Comparison of ENCODE assay signal across 16 cellular contexts in genomic region chr14:62957562-62957961, GRCh38.
A peak's percentile ranks its signal among the peaks of the same experiment; 100 is the strongest.
DNase-seq lines count a peak whose midpoint lies in the region; TF ChIP-seq lines count a peak whose summit lies in the region.
"Had no signal": no experiment of that assay in that cellular context is flagged by ENCODE, and none has a peak within 500 bp of the region (broad histone marks: within the 10 kb centered on the region; RNA-seq: fewer than 3 reads in every experiment).

No MANE protein-coding gene starts in this region.

- H3K14ac ChIP-seq in H9 (ENCODE audit: insufficient read depth, low read length), result no peak overlapping the region

- POLR2A ChIA-PET in SK-N-SH (lab: Yijun Ruan, JAX), result no interaction called here

- H3K27me3 Mint-ChIP-seq in H9 (ENCODE audit: low read depth), result no peaks in the 10 kb centered on the region; the same call in 1 of the 2 replicates
- H3K27me3 Mint-ChIP-seq: activated naive CD4-positive, alpha-beta T cell treated with anti-CD3 and anti-CD28 coated beads, Interleukin-2, amount 10 ng/mL, durations not matched to agents 7 days and 5 days had no signal

- H2BK20ac ChIP-seq in H9 (ENCODE audit: low read depth, low read length, poor library complexity, severe bottlenecking), result no peak overlapping the region

- no peak overlapping the region for H3K27ac Mint-ChIP-seq in H9
- H3K27ac Mint-ChIP-seq: activated naive CD4-positive, alpha-beta T cell treated with anti-CD3 and anti-CD28 coated beads, Interleukin-2, amount 10 ng/mL, durations not matched to agents 7 days and 5 days had no signal

- H3K4me2 ChIP-seq in SK-N-SH (no peak overlapping the region), H9 (ENCODE audit: insufficient read depth, insufficient read length, low read length) (no peak overlapping the region)
- H3K4me2 ChIP-seq: A549 had no signal

- H3K56ac ChIP-seq in H9 (ENCODE audit: insufficient read length, low read depth, low read length), result no peak overlapping the region

- DNase-seq in A172 (ENCODE audit: low spot score), result peak; percentile 93
- DNase-seq in HCEC 1CT, result peak; percentile 97
- no peak for DNase-seq in SK-N-SH
- DNase-seq in fibroblast of pulmonary artery (ENCODE audit: low read depth), result peak; percentile 65
- no peak for DNase-seq in GM20000 (ENCODE audit: low spot score)
- DNase-seq in COLO668 (lab: John Stamatoyannopoulos, UW; ENCODE audit: unreplicated experiment), result no peak
- DNase-seq in NCI-H2029 (lab: John Stamatoyannopoulos, UW), result no peak
- no peak for DNase-seq in H9
- DNase-seq: activated naive CD4-positive, alpha-beta T cell treated with anti-CD3 and anti-CD28 coated beads, Interleukin-2, amount 10 ng/mL, durations not matched to agents 7 days and 5 days; DND-41; NCI-H1417; NCI-H526; SHP77 treated with DMSO at 0.1 percent for 48 hours had no signal

- H3K23me2 ChIP-seq in H9 (ENCODE audit: insufficient read length, low read depth, low read length, poor library complexity, severe bottlenecking), result no peaks in the 10 kb centered on the region

- TF ChIP-seq RAD21 in SK-N-SH (IDR thresholded peaks at IDR 0.05; ENCODE audit: low read length), result no peak

- H3K36me3 ChIP-seq in SK-N-SH (replicated peaks in 1 of 2; ENCODE audit: control insufficient read depth in 1 of 2, insufficient read depth in 2 of 2, low read length in 1 of 2), result no peaks in the 10 kb centered on the region
- H3K36me3 ChIP-seq: esophagus muscularis mucosa, prostate gland had no signal

- no peak overlapping the region for H4K91ac ChIP-seq in H9 (ENCODE audit: insufficient read length, low read depth, low read length)

- H3F3A ChIP-seq in SK-N-SH (replicated peaks; ENCODE audit: insufficient read depth), result peaks cover 19% of the 10 kb centered on the region

- H3K79me1 ChIP-seq in H9 (ENCODE audit: insufficient read depth, low read depth, low read length, poor library complexity, severe bottlenecking), result no peaks in the 10 kb centered on the region

- H4K5ac ChIP-seq in H9 (ENCODE audit: insufficient read length, low read depth, low read length), result no peak overlapping the region

- H3K9me2 ChIP-seq in SK-N-SH, result no peaks in the 10 kb centered on the region

- no peak overlapping the region for H2AFZ ChIP-seq in SK-N-SH (ENCODE audit: low read depth)
- no peak overlapping the region for H2AFZ ChIP-seq in H9 (ENCODE audit: low read length)

- H3K4me3 ChIP-seq in SK-N-SH (ENCODE audit: low read depth in 2 of 2, low read length in 1 of 2) (no peak overlapping the region), fibroblast of pulmonary artery (replicated peaks; ENCODE audit: low read depth, low read length) (no peak overlapping the region)
- H3K4me3 ChIP-seq: A549, esophagus muscularis mucosa, prostate gland had no signal

- H2BK12ac ChIP-seq in H9 (ENCODE audit: insufficient read length, low read depth, low read length), result no peak overlapping the region

- TF ChIP-seq EP300 in SK-N-SH (IDR thresholded peaks at IDR 0.05; ENCODE audit: borderline replicate concordance in 1 of 2, low read depth in 1 of 2, low read length in 1 of 2), result peak in 1 of 2 experiments; percentile 91; a peak in 2 of 4 replicates

- H4K8ac ChIP-seq in H9 (replicated peaks; ENCODE audit: insufficient read length, low read depth, low read length), result no peak overlapping the region

- no peak overlapping the region for H2BK15ac ChIP-seq in H9 (ENCODE audit: low read depth, low read length)

- H3K27me3 ChIP-seq in SK-N-SH (ENCODE audit: insufficient read depth) (no peaks in the 10 kb centered on the region), H9 (ENCODE audit: insufficient read depth, low read length) (no peaks in the 10 kb centered on the region)
- H3K27me3 ChIP-seq: esophagus muscularis mucosa had no signal

- H3K79me2 ChIP-seq in SK-N-SH (ENCODE audit: insufficient read depth), result no peaks in the 10 kb centered on the region
- no peaks in the 10 kb centered on the region for H3K79me2 ChIP-seq in H9 (ENCODE audit: insufficient read depth, low read length)

- H3K4me3 Mint-ChIP-seq in H9, result no peak overlapping the region
- H3K4me3 Mint-ChIP-seq: activated naive CD4-positive, alpha-beta T cell treated with anti-CD3 and anti-CD28 coated beads, Interleukin-2, amount 10 ng/mL, durations not matched to agents 7 days and 5 days had no signal

- peaks cover 8 to 10% of the 10 kb centered on the region in 2 experiments for H3K9me3 Mint-ChIP-seq in H9
- H3K9me3 Mint-ChIP-seq: activated naive CD4-positive, alpha-beta T cell treated with anti-CD3 and anti-CD28 coated beads, Interleukin-2, amount 10 ng/mL, durations not matched to agents 7 days and 5 days had no signal

- no peak overlapping the region for H3T11ph ChIP-seq in H9 (ENCODE audit: low read length)

- no peak overlapping the region for H2BK120ac ChIP-seq in H9 (ENCODE audit: low read depth, low read length, poor library complexity, severe bottlenecking)

- H3K4me1 Mint-ChIP-seq in H9, result no peaks in the 10 kb centered on the region
- H3K4me1 Mint-ChIP-seq: activated naive CD4-positive, alpha-beta T cell treated with anti-CD3 and anti-CD28 coated beads, Interleukin-2, amount 10 ng/mL, durations not matched to agents 7 days and 5 days had no signal

- CTCF ChIA-PET in SK-N-SH (lab: Yijun Ruan, JAX), result no interaction called here

- H2AK5ac ChIP-seq in H9 (ENCODE audit: insufficient read length, low read length), result no peak overlapping the region

- peaks cover 8 to 9% (median 9%) of the 10 kb centered on the region in 3 experiments for H3K36me3 Mint-ChIP-seq in H9 (ENCODE audit: insufficient read depth in 1 of 3, low read depth in 3 of 3)
- H3K36me3 Mint-ChIP-seq: activated naive CD4-positive, alpha-beta T cell treated with anti-CD3 and anti-CD28 coated beads, Interleukin-2, amount 10 ng/mL, durations not matched to agents 7 days and 5 days had no signal

- no peak overlapping the region for H3K23ac ChIP-seq in H9 (ENCODE audit: insufficient read length, low read depth, low read length)

- H3K27ac ChIP-seq in SK-N-SH (ENCODE audit: low read depth in 2 of 2, low read length in 1 of 2) (0 out of 4 replicates have a peak overlapping the region, but pooled peaks of 1 of the 2 experiments have one; percentile 39), H9 (ENCODE audit: insufficient read length, low read depth, low read length) (no peak overlapping the region)
- H3K27ac ChIP-seq: A549, esophagus muscularis mucosa, prostate gland had no signal

- no peak for TF ChIP-seq CTCF in SK-N-SH (IDR thresholded peaks at IDR 0.05)
- no peak for TF ChIP-seq CTCF in fibroblast of pulmonary artery (IDR thresholded peaks at IDR 0.05; ENCODE audit: low read length, missing control alignments)
- TF ChIP-seq CTCF in GM20000 (IDR thresholded peaks at IDR 0.05; ENCODE audit: extremely low read depth, missing control alignments), result no peak
- no peak for TF ChIP-seq CTCF in H9 (conservative IDR thresholded peaks at IDR 0.05)

- H3K4me1 ChIP-seq in SK-N-SH (ENCODE audit: control insufficient read depth in 1 of 2, insufficient read depth in 2 of 2, low read depth in 1 of 2, low read length in 1 of 2), result peaks cover 0 to 16% of the 10 kb centered on the region in 2 experiments; a peak in 1 of 4 replicates
- no peaks in the 10 kb centered on the region for H3K4me1 ChIP-seq in H9 (ENCODE audit: insufficient read depth, low read length)
- H3K4me1 ChIP-seq: A549, prostate gland had no signal

- WGBS in SK-N-SH (ENCODE audit: low lambda C conversion rate), result 21% methylated on average over 1 of the region's 1 CpG
- WGBS in H9 (ENCODE audit: extremely low coverage, insufficient read length, low lambda C conversion rate), result no CpG with 5 or more reads among the region's 1 CpG

- H3K9ac ChIP-seq in SK-N-SH (no peak overlapping the region), H9 (ENCODE audit: extremely low read depth, insufficient read length, low read length) (no peak overlapping the region)

- H3K18ac ChIP-seq in H9 (ENCODE audit: insufficient read length, low read depth, low read length), result no peak overlapping the region

- no peaks in the 10 kb centered on the region for H3K9me3 ChIP-seq in SK-N-SH
- peaks cover 7% of the 10 kb centered on the region for H3K9me3 ChIP-seq in H9 (ENCODE audit: control insufficient read depth, low read depth, low read length)
- H3K9me3 ChIP-seq: A549, esophagus muscularis mucosa, prostate gland had no signal

- no peak overlapping the region for H3K4ac ChIP-seq in H9 (ENCODE audit: low read depth, low read length)

- no peak overlapping the region for H2BK5ac ChIP-seq in H9 (ENCODE audit: insufficient read length, low read length)

- H4K20me1 ChIP-seq in SK-N-SH (ENCODE audit: insufficient read depth) (no peaks in the 10 kb centered on the region), H9 (ENCODE audit: control insufficient read depth, insufficient read depth, insufficient read length) (no peaks in the 10 kb centered on the region)

TF ChIP-seq in SK-N-SH, 30 proteins besides CTCF, POLR2A, EP300 and RAD21 (continues in another document):
- TF ChIP-seq POLR2AphosphoS5 (IDR thresholded peaks at IDR 0.05; ENCODE audit: low read depth, low read length) (peak; percentile 53; the same call in 1 of the 2 replicates), ELF1 (IDR thresholded peaks at IDR 0.05) (no peak), USF2 (IDR thresholded peaks at IDR 0.05; ENCODE audit: borderline replicate concordance, low read depth, low read length) (no peak), TEAD4 (IDR thresholded peaks at IDR 0.05; ENCODE audit: borderline replicate concordance, insufficient read depth) (peak; percentile 86), YY1 (IDR thresholded peaks at IDR 0.05; ENCODE audit: low read depth) (no peak), TAF1 (IDR thresholded peaks at IDR 0.05; ENCODE audit: borderline replicate concordance, low read depth, low read length) (no peak), MAX (IDR thresholded peaks at IDR 0.05; ENCODE audit: low read depth) (peak; percentile 79), RCOR1 (IDR thresholded peaks at IDR 0.05; ENCODE audit: low read length) (no peak)
- TF ChIP-seq, protein P1, sequence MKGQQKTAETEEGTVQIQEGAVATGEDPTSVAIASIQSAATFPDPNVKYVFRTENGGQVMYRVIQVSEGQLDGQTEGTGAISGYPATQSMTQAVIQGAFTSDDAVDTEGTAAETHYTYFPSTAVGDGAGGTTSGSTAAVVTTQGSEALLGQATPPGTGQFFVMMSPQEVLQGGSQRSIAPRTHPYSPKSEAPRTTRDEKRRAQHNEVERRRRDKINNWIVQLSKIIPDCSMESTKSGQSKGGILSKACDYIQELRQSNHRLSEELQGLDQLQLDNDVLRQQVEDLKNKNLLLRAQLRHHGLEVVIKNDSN (IDR thresholded peaks at IDR 0.05; ENCODE audit: borderline replicate concordance, low read depth), result no peak

Comparison
In these comparisons a context has a peak if more than half of its experiments do, and no peak if none do; other contexts are left out.
1. DNase-seq: peak in A172 (single experiment), HCEC 1CT (single experiment) and fibroblast of pulmonary artery (single experiment); none in SK-N-SH (single experiment), GM20000 (single experiment), COLO668 (single experiment), NCI-H2029 (single experiment) and H9 (single experiment).